In genomic region chr5:180591249-180591887, GRCh38 we compare ENCODE assay signal across 12 cellular contexts. TPM values are rescaled to one million over a fixed set of nuclear protein-coding genes. Genes with fewer than 3 reads are reported as not detected.
DNase-seq lines count a peak whose midpoint lies in the region; ATAC-seq, FAIRE-seq and TF ChIP-seq lines count a peak whose summit lies in the region.
"Had no signal": no experiment of that assay in that cellular context is flagged by ENCODE, and none has a peak within 500 bp of the region (broad histone marks: within the 10 kb centered on the region; RNA-seq: fewer than 3 reads in every experiment).

Gene SCGB3A1, minus strand, starts transcription at chr5:180591499. Its CDS starts 37 bp downstream, at chr5:180591462.

- H3K36me3 Mint-ChIP-seq in activated naive CD8-positive, alpha-beta T cell treated with anti-CD3 and anti-CD28 coated beads, Interleukin-2, amount 10 ng/mL, durations not matched to agents 7 days and 5 days = no peaks in the 10 kb centered on the region

- peak within 1 kb of the TSS; percentile 57 for H3K4me3 Mint-ChIP-seq in activated naive CD8-positive, alpha-beta T cell treated with anti-CD3 and anti-CD28 coated beads, Interleukin-2, amount 10 ng/mL, durations not matched to agents 7 days and 5 days

- H3K4me2 ChIP-seq in SK-N-SH (peak within 1 kb of the TSS; percentile 47; the same call in 1 of the 2 replicates), HepG2 (ENCODE audit: low read depth, low read length) (peak within 1 kb of the TSS; percentile 63)

- peak within 1 kb of the TSS; percentile 45 for H3K27ac Mint-ChIP-seq in activated naive CD8-positive, alpha-beta T cell treated with anti-CD3 and anti-CD28 coated beads, Interleukin-2, amount 10 ng/mL, durations not matched to agents 7 days and 5 days

- H2AFZ ChIP-seq in SK-N-SH (ENCODE audit: low read depth) (no peak within 1 kb of the TSS), HepG2 (ENCODE audit: low read length) (no peak within 1 kb of the TSS)

- H3K36me3 ChIP-seq in SK-N-SH (replicated peaks in 1 of 2; ENCODE audit: control insufficient read depth in 1 of 2, insufficient read depth in 2 of 2, low read length in 1 of 2) (no peaks in the 10 kb centered on the region), HepG2 (replicated peaks in 1 of 2; ENCODE audit: control insufficient read depth in 1 of 2, insufficient read depth in 2 of 2, low read length in 2 of 2) (no peaks in the 10 kb centered on the region), subcutaneous abdominal adipose tissue (ENCODE audit: control insufficient read depth in 5 of 5, insufficient read depth in 5 of 5, low read length in 5 of 5) (no peaks in the 10 kb centered on the region)

- POLR2A ChIA-PET in SK-N-SH (lab: Yijun Ruan, JAX) (no interaction called here), HepG2 (lab: Yijun Ruan, JAX) (no interaction called here)
- POLR2A ChIA-PET in activated naive CD8-positive, alpha-beta T cell treated with anti-CD3 and anti-CD28 coated beads, Interleukin-2, amount 10 ng/mL, durations not matched to agents 7 days and 5 days (lab: Charles Lee) = no interaction called here

- H3K27me3 ChIP-seq in SK-N-SH (ENCODE audit: insufficient read depth) = peaks cover 53% of the 10 kb centered on the region; the same call in 1 of the 2 replicates
- H3K27me3 ChIP-seq in HepG2 (ENCODE audit: control insufficient read depth in 1 of 2, insufficient read depth in 2 of 2, low read length in 2 of 2) = peaks cover 26 to 70% of the 10 kb centered on the region in 2 experiments
- H3K27me3 ChIP-seq in subcutaneous abdominal adipose tissue (ENCODE audit: control insufficient read depth in 5 of 5, insufficient read depth in 4 of 5, low read length in 5 of 5) = peaks cover 17 to 44% (median 22%) of the 10 kb centered on the region in 5 donors

- H3K9me3 Mint-ChIP-seq in activated naive CD8-positive, alpha-beta T cell treated with anti-CD3 and anti-CD28 coated beads, Interleukin-2, amount 10 ng/mL, durations not matched to agents 7 days and 5 days = no peaks in the 10 kb centered on the region

- no peaks in the 10 kb centered on the region for H3K79me2 ChIP-seq in SK-N-SH (ENCODE audit: insufficient read depth)
- H3K79me2 ChIP-seq in HepG2 (ENCODE audit: insufficient read depth, low read length) = no peaks in the 10 kb centered on the region

- ATAC-seq in SK-N-SH treated with all-trans-retinoic acid at 6 μM for 48 hours = no peak; the same call in 1 of the 3 replicates
- peak; percentile 13 for ATAC-seq in activated naive CD8-positive, alpha-beta T cell treated with anti-CD3 and anti-CD28 coated beads, Interleukin-2, amount 10 ng/mL, durations not matched to agents 7 days and 5 days (ENCODE audit: low read depth)
- ATAC-seq in HepG2 = peak; percentile 48
- no peak for ATAC-seq in HG03139 (IDR thresholded peaks at IDR 0.05; ENCODE audit: unreplicated experiment)
- ATAC-seq in HG03097 (IDR thresholded peaks at IDR 0.05; ENCODE audit: low FRiP score, unreplicated experiment) = no peak

- TF ChIP-seq CTCF in SK-N-SH (IDR thresholded peaks at IDR 0.05) = no peak
- no peak for TF ChIP-seq CTCF in HepG2 (CRISPR knock-in tag; IDR thresholded peaks at IDR 0.05)

- no peak for FAIRE-seq in HepG2 (lab: Jason Lieb, UNC)
- FAIRE-seq: colon had no signal

- H3K4me3 ChIP-seq in SK-N-SH (ENCODE audit: low read depth in 2 of 2, low read length in 1 of 2) = peak within 1 kb of the TSS in 1 of 2 experiments; percentile 9; a peak in 1 of 4 replicates
- peak within 1 kb of the TSS; percentile 28 to 66 (median 40); a peak in 5 of 6 replicates for H3K4me3 ChIP-seq in HepG2 (replicated peaks in 1 of 3; ENCODE audit: insufficient read depth in 1 of 3, low read depth in 2 of 3, low read length in 3 of 3)
- peak within 1 kb of the TSS in 3 of 5 donors; percentile 22 to 55 (median 52) for H3K4me3 ChIP-seq in subcutaneous abdominal adipose tissue (ENCODE audit: low read depth in 1 of 5, low read length in 5 of 5)

- H3K4me1 ChIP-seq in SK-N-SH (ENCODE audit: control insufficient read depth in 1 of 2, insufficient read depth in 2 of 2, low read depth in 1 of 2, low read length in 1 of 2) (no peaks in the 10 kb centered on the region), HepG2 (ENCODE audit: insufficient read depth, low read length) (peaks cover 18% of the 10 kb centered on the region; the same call in 1 of the 2 replicates), subcutaneous abdominal adipose tissue (ENCODE audit: control insufficient read depth in 5 of 5, insufficient read depth in 5 of 5, low read length in 5 of 5) (peaks cover 0 to 21% (median 14%) of the 10 kb centered on the region in 5 donors)

- no TSS peak for BruUV-seq in HepG2 (replicated peaks; lab: Mats Ljungman, UMichigan)

- no peaks in the 10 kb centered on the region for H4K20me1 ChIP-seq in SK-N-SH (ENCODE audit: insufficient read depth)
- no peaks in the 10 kb centered on the region for H4K20me1 ChIP-seq in HepG2 (ENCODE audit: insufficient read depth, low read length)

- H3K27ac ChIP-seq in SK-N-SH (ENCODE audit: low read depth in 2 of 2, low read length in 1 of 2) (no peak within 1 kb of the TSS), HepG2 (ENCODE audit: extremely low read length, insufficient read depth, low read length) (no peak within 1 kb of the TSS), subcutaneous abdominal adipose tissue (ENCODE audit: low read depth, low read length) (no peak within 1 kb of the TSS), caudate nucleus (ENCODE audit: low read depth, low read length) (no peak within 1 kb of the TSS)

- H3K9me3 ChIP-seq in SK-N-SH = no peaks in the 10 kb centered on the region
- H3K9me3 ChIP-seq in HepG2 (ENCODE audit: low read length) = no peaks in the 10 kb centered on the region
- no peaks in the 10 kb centered on the region for H3K9me3 ChIP-seq in subcutaneous abdominal adipose tissue (ENCODE audit: control insufficient read depth in 5 of 5, low read length in 5 of 5)

- H3K4me1 Mint-ChIP-seq in activated naive CD8-positive, alpha-beta T cell treated with anti-CD3 and anti-CD28 coated beads, Interleukin-2, amount 10 ng/mL, durations not matched to agents 7 days and 5 days = peaks cover 8% of the 10 kb centered on the region

- no peaks in the 10 kb centered on the region for H3F3A ChIP-seq in SK-N-SH (replicated peaks; ENCODE audit: insufficient read depth)

- TF ChIP-seq EP300 in SK-N-SH (IDR thresholded peaks at IDR 0.05; ENCODE audit: borderline replicate concordance in 1 of 2, low read depth in 1 of 2, low read length in 1 of 2) (no peak), HepG2 (IDR thresholded peaks at IDR 0.05; ENCODE audit: low read depth in 2 of 2, low read length in 2 of 2) (no peak), HepG2 (CRISPR knock-in tag; IDR thresholded peaks at IDR 0.05; ENCODE audit: borderline replicate concordance) (no peak)

- peaks cover 40% of the 10 kb centered on the region for H3K27me3 Mint-ChIP-seq in activated naive CD8-positive, alpha-beta T cell treated with anti-CD3 and anti-CD28 coated beads, Interleukin-2, amount 10 ng/mL, durations not matched to agents 7 days and 5 days

- no peak for TF ChIP-seq POLR2A in HepG2 (IDR thresholded peaks at IDR 0.05; ENCODE audit: insufficient read depth in 1 of 2, low read depth in 2 of 2, low read length in 2 of 2)

- H3K9ac ChIP-seq in SK-N-SH (no peak within 1 kb of the TSS), HepG2 (ENCODE audit: insufficient read depth, low read depth, low read length) (no peak within 1 kb of the TSS), subcutaneous abdominal adipose tissue (ENCODE audit: low read length in 5 of 5) (no peak within 1 kb of the TSS)

- in situ Hi-C loops in HepG2 (cut with HindIII; ENCODE audit: extremely low pct_ligation_motif_present, low pct_unique_long_range_greater_than_20kb) = no loop called here

- no peak for TF ChIP-seq RAD21 in SK-N-SH (IDR thresholded peaks at IDR 0.05; ENCODE audit: low read length)
- TF ChIP-seq RAD21 in HepG2 (CRISPR knock-in tag; IDR thresholded peaks at IDR 0.05) = no peak

- WGBS in SK-N-SH (ENCODE audit: low lambda C conversion rate) = 15% methylated on average over 5 of the region's 69 CpGs
- no CpG with 5 or more reads among the region's 69 CpGs for WGBS in HepG2 (ENCODE audit: low lambda C conversion rate)

- intact Hi-C loops in HepG2 (cut with micrococcal nuclease; ENCODE audit: unreplicated experiment) = no loop called here

- no peaks in the 10 kb centered on the region for H3K9me2 ChIP-seq in SK-N-SH

- CTCF ChIA-PET in SK-N-SH (lab: Yijun Ruan, JAX) = interaction anchor here (1.0 to 5.4 kb wide), 2 partner anchors 15 to 28 kb away, joined by 3 to 21 read pairs; no protein-coding TSS in a partner anchor
- CTCF ChIA-PET in HepG2 (lab: Yijun Ruan, JAX; ENCODE audit: low intra/inter-chr PET ratio, low total read pairs) = no interaction called here

- DNase-seq in SK-N-SH (peak; percentile 57), HepG2 (ENCODE audit: low spot score) (no peak), caudate nucleus (lab: John Stamatoyannopoulos, UW) (no peak)
- no peak for DNase-seq in activated naive CD8-positive, alpha-beta T cell treated with anti-CD3 and anti-CD28 coated beads, Interleukin-2, amount 10 ng/mL, durations not matched to agents 7 days and 5 days
- DNase-seq: NCI-H510A treated with DMSO at 0.1 percent for 48 hours; stimulated activated CD8-positive, alpha-beta memory T cell treated with anti-CD3 and anti-CD28 coated beads, Interleukin-4, amount 100 ng/mL, for 48 hours had no signal

RNA-seq across cellular contexts. Expression of gene SCGB3A1, which starts in this region (rescaled TPM):
- not detected in 2 replicates for polyA plus RNA-seq in SK-N-SH (2012; rRNA removed)
- polyA plus RNA-seq in SK-N-SH (2012; cell fraction: cytosol; rRNA removed) = 0.08 TPM in 1 of 2 replicates, not detected in the other
- polyA plus RNA-seq in SK-N-SH (2012; cell fraction: nucleus; rRNA removed) = not detected in 2 replicates
- total RNA-seq in activated naive CD8-positive, alpha-beta T cell treated with anti-CD3 and anti-CD28 coated beads, Interleukin-2, amount 10 ng/mL, durations not matched to agents 7 days and 5 days = 1 to 10 TPM; 6.6 to 7.1 TPM
- total RNA-seq in HepG2 (2016; rRNA removed; fragmentation: Illumina TruSeq; extraction: Trizol) = not detected in 2 replicates
- total RNA-seq in HepG2 (2016; cell fraction: cytosol; rRNA removed; fragmentation: Illumina TruSeq; extraction: Trizol; ENCODE audit: low read depth) = not detected in 2 replicates
- not detected in 2 replicates for total RNA-seq in HepG2 (2016; cell fraction: insoluble cytoplasmic fraction; rRNA removed; fragmentation: Illumina TruSeq; extraction: Trizol)
- not detected in 2 replicates for total RNA-seq in HepG2 (2016; cell fraction: membrane; rRNA removed; fragmentation: Illumina TruSeq; extraction: Trizol)
- not detected in 2 replicates for total RNA-seq in HepG2 (2016; cell fraction: nucleus; rRNA removed; fragmentation: Illumina TruSeq; extraction: Trizol)
- polyA plus RNA-seq in HepG2 (2011; rRNA removed) = 0.17 TPM in 1 of 2 replicates, not detected in the other
- not detected in 2 replicates for polyA plus RNA-seq in HepG2 (2011; cell fraction: cytosol; rRNA removed)
- polyA plus RNA-seq in HepG2 (2011; cell fraction: nucleus; rRNA removed) = not detected in 2 replicates
- not detected in 2 replicates for polyA plus RNA-seq in HepG2 (2012)
- not detected in 2 replicates for polyA plus RNA-seq in HepG2 (2016; cell fraction: cytosol; fragmentation: Illumina TruSeq; extraction: Trizol; ENCODE audit: low read depth)
- polyA plus RNA-seq in HepG2 (2016; cell fraction: insoluble cytoplasmic fraction; fragmentation: Illumina TruSeq; extraction: Trizol; ENCODE audit: low read depth) = not detected in 2 replicates
- not detected in 2 replicates for polyA plus RNA-seq in HepG2 (2016; cell fraction: membrane; fragmentation: Illumina TruSeq; extraction: Trizol; ENCODE audit: low read depth)
- polyA plus RNA-seq in HepG2 (2016; cell fraction: nucleus; fragmentation: Illumina TruSeq; extraction: Trizol; ENCODE audit: insufficient read depth, low read depth) = not detected in 2 replicates
- polyA minus RNA-seq in HepG2 (2011; rRNA and poly(A)+ RNA removed; ENCODE audit: low replicate concordance) = not detected in 2 replicates
- not detected in 2 replicates for polyA minus RNA-seq in HepG2 (2011; cell fraction: cytosol; rRNA and poly(A)+ RNA removed)
- polyA minus RNA-seq in HepG2 (2011; cell fraction: nucleus; rRNA and poly(A)+ RNA removed) = not detected in 2 replicates
- polyA plus RNA-seq: AG04450 had no signal

Comparison
In these comparisons a context has a peak if more than half of its experiments do, and no peak if none do; other contexts are left out.
1. Peak in DNase-seq and H3K4me2 ChIP-seq in SK-N-SH; RNA of the gene not detected or under 1 TPM.
2. Peak in ATAC-seq, H3K4me3 ChIP-seq and H3K4me2 ChIP-seq in HepG2; RNA of the gene not detected or under 1 TPM.
3. Of the 25 proteins assayed by ChIP-seq in both HepG2 and SK-N-SH: peak only in HepG2: MAX; only in SK-N-SH: none; in both: none; in neither: 24.